14 cellular contexts compared by ENCODE assay signal in the genomic region with DNA sequence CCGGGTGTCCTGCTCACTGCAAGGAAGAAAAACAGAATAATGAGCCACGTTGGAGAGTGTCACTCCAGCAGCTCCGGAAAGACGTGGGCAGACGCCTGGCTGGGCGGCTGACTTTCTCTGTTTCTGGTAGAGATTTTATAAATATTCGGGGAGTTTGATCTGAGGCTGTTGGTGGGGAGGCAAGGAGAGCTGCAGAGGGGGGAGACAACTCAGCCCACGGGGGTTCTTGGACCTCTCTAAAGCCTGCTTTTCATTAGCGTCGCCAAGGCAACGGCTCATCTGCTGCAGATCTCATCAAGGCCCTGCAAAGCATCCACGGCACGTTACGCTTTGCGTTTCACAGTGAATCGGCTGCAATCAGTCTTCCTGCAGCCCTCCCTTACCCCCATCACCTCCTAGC.
DNase-seq lines count a peak whose midpoint lies in the region; ATAC-seq, FAIRE-seq and TF ChIP-seq lines count a peak whose summit lies in the region.
"Had no signal": no experiment of that assay in that cellular context is flagged by ENCODE, and none has a peak within 500 bp of the region (broad histone marks: within the 10 kb centered on the region; RNA-seq: fewer than 3 reads in every experiment).

No MANE protein-coding gene starts in this region.

- H3K4me1 ChIP-seq in K562 (replicated peaks in 1 of 2; ENCODE audit: control insufficient read depth in 2 of 2, insufficient read depth in 2 of 2, low read length in 2 of 2) (no peaks in the 10 kb centered on the region), smooth muscle cell (ENCODE audit: low read depth) (peaks cover 55% of the 10 kb centered on the region), adrenal gland (replicated peaks in 1 of 2) (no peaks in the 10 kb centered on the region)

- H3K4me2 ChIP-seq in K562 (ENCODE audit: insufficient read depth, low read length) (no peak overlapping the region), smooth muscle cell (peak overlapping the region; percentile 78)

- H3K79me2 ChIP-seq in K562 (ENCODE audit: control insufficient read depth, insufficient read depth, low read length) (no peaks in the 10 kb centered on the region), smooth muscle cell (ENCODE audit: low read depth) (no peaks in the 10 kb centered on the region)

- in situ Hi-C loops in K562 (cut with MboI), result no loop called here

- DNase-seq in GM04504 (ENCODE audit: low read depth) (peak; percentile 65), K562 (ENCODE audit: extremely low read depth in 1 of 4, low spot score in 3 of 4) (no peak), inferior parietal cortex (ENCODE audit: extremely low spot score) (peak; percentile 38), smooth muscle cell (lab: John Stamatoyannopoulos, UW; ENCODE audit: unreplicated experiment) (no peak), adrenal gland (no peak), HuH-7 (ENCODE audit: low spot score) (no peak), DMS79 treated with DMSO at 0.1 percent for 48 hours (lab: John Stamatoyannopoulos, UW) (no peak)
- DNase-seq in activated naive CD4-positive, alpha-beta T cell treated with anti-CD3 and anti-CD28 coated beads, Interleukin-2, amount 50 U/mL, for 72 hours (ENCODE audit: low spot score in 2 of 2), result no peak
- DNase-seq: activated CD8-positive, alpha-beta T cell treated with anti-CD3 and anti-CD28 coated beads, Interleukin-2, amount 10 ng/mL, durations not matched to agents 7 days and 5 days; activated naive CD4-positive, alpha-beta T cell treated with anti-CD3 and anti-CD28 coated beads for 36 hours; effector CD8-positive, alpha-beta T cell; HCEC 1CT; NCI-H2081 treated with DMSO at 0.1 percent for 48 hours; OCI-M1 had no signal

- no peak for TF ChIP-seq EP300 in K562 (IDR thresholded peaks at IDR 0.05; ENCODE audit: low read length)

- H3K9me3 ChIP-seq in K562 (replicated peaks; ENCODE audit: control insufficient read depth, insufficient read depth, low read depth, low read length) (no peaks in the 10 kb centered on the region), smooth muscle cell (replicated peaks; ENCODE audit: low read depth) (no peaks in the 10 kb centered on the region), adrenal gland (replicated peaks in 1 of 3) (no peaks in the 10 kb centered on the region)

- peaks cover 30% of the 10 kb centered on the region for H3F3A ChIP-seq in smooth muscle cell (ENCODE audit: low read depth)

- intact Hi-C loops in K562 (cut with micrococcal nuclease), result no loop called here
- intact Hi-C loops in adrenal gland (cut with DNase I), result no loop called here

- no peaks in the 10 kb centered on the region for H3K36me3 Mint-ChIP-seq in activated naive CD4-positive, alpha-beta T cell treated with anti-CD3 and anti-CD28 coated beads, Interleukin-2, amount 50 U/mL, for 72 hours

- H4K20me1 ChIP-seq in K562 (replicated peaks; ENCODE audit: control insufficient read depth, insufficient read depth, low read length) (no peaks in the 10 kb centered on the region; the same call in 1 of the 2 replicates), smooth muscle cell (ENCODE audit: low read depth) (no peaks in the 10 kb centered on the region)

- peaks cover 0 to 12% of the 10 kb centered on the region in 2 donors for H3K9me3 Mint-ChIP-seq in activated naive CD4-positive, alpha-beta T cell treated with anti-CD3 and anti-CD28 coated beads, Interleukin-2, amount 50 U/mL, for 72 hours
- H3K9me3 Mint-ChIP-seq: activated naive CD4-positive, alpha-beta T cell treated with anti-CD3 and anti-CD28 coated beads for 36 hours had no signal

- H3K9me1 ChIP-seq in K562 (ENCODE audit: control insufficient read depth, insufficient read depth, low read length), result no peaks in the 10 kb centered on the region

- TF ChIP-seq POLR2A in K562 (conservative IDR thresholded peaks at IDR 0.05), result no peak
- no peak for TF ChIP-seq POLR2A in adrenal gland (IDR thresholded peaks at IDR 0.05)

- H3K27ac ChIP-seq in K562 (ENCODE audit: extremely low read depth, low read depth, low read length), result no peak overlapping the region
- H3K27ac ChIP-seq in smooth muscle cell (ENCODE audit: low read depth), result peak overlapping the region; percentile 89
- no peak overlapping the region for H3K27ac ChIP-seq in adrenal gland

- POLR2A ChIA-PET in K562 (lab: Yijun Ruan, JAX), result no interaction called here

- H3K4me3 ChIP-seq in K562, result no peak overlapping the region
- no peak overlapping the region for H3K4me3 ChIP-seq in smooth muscle cell
- H3K4me3 ChIP-seq in adrenal gland, result no peak overlapping the region

- no TSS peak for BruUV-seq in K562 (replicated peaks; lab: Mats Ljungman, UMichigan)

- H2AFZ ChIP-seq in K562 (ENCODE audit: low read depth, low read length) (no peak overlapping the region), smooth muscle cell (ENCODE audit: low read depth) (no peak overlapping the region)

- CTCF ChIA-PET in K562 (lab: Yijun Ruan, JAX; ENCODE audit: low intra/inter-chr PET ratio), result no interaction called here

- 25% methylated on average over 10 of the region's 16 CpGs for WGBS in K562 (ENCODE audit: insufficient coverage, low coverage, missing lambda C conversion rate)
- WGBS in smooth muscle cell (ENCODE audit: low lambda C conversion rate), result 16% methylated on average over 16 of the region's 16 CpGs
- WGBS in adrenal gland, 4 donors, result 78 to 87% (median 80%) methylated on average over 16 of the region's 16 CpGs

- no peaks in the 10 kb centered on the region for H3K36me3 ChIP-seq in K562 (ENCODE audit: control insufficient read depth, insufficient read depth, low read length)
- no peaks in the 10 kb centered on the region for H3K36me3 ChIP-seq in smooth muscle cell (ENCODE audit: low read depth)
- H3K36me3 ChIP-seq in adrenal gland (replicated peaks in 1 of 2), result no peaks in the 10 kb centered on the region

- no peak overlapping the region for H3K9ac ChIP-seq in K562 (ENCODE audit: insufficient read depth in 1 of 2, low read depth in 2 of 2, low read length in 2 of 2)
- peak overlapping the region; percentile 24 for H3K9ac ChIP-seq in smooth muscle cell (ENCODE audit: low read depth)

- H3K27me3 ChIP-seq in K562 (ENCODE audit: control insufficient read depth in 2 of 2, insufficient read depth in 2 of 2, low read length in 2 of 2), result peaks cover 0 to 6% of the 10 kb centered on the region in 2 experiments; a peak in 2 of 5 replicates
- no peaks in the 10 kb centered on the region for H3K27me3 ChIP-seq in smooth muscle cell (ENCODE audit: low read depth)
- H3K27me3 ChIP-seq in adrenal gland, result no peaks in the 10 kb centered on the region

- no peak for TF ChIP-seq RAD21 in K562 (CRISPR knock-in tag; conservative IDR thresholded peaks at IDR 0.05 in 1 of 2, IDR thresholded peaks at IDR 0.05 in 1 of 2)

- no peak for FAIRE-seq in K562 (lab: Jason Lieb, UNC)

- no peak overlapping the region for H3K27ac Mint-ChIP-seq in activated naive CD4-positive, alpha-beta T cell treated with anti-CD3 and anti-CD28 coated beads, Interleukin-2, amount 50 U/mL, for 72 hours
- H3K27ac Mint-ChIP-seq: activated CD8-positive, alpha-beta T cell treated with anti-CD3 and anti-CD28 coated beads, Interleukin-2, amount 10 ng/mL, durations not matched to agents 7 days and 5 days; activated naive CD4-positive, alpha-beta T cell treated with anti-CD3 and anti-CD28 coated beads for 36 hours had no signal

- ATAC-seq in K562, result no peak
- no peak for ATAC-seq in activated naive CD4-positive, alpha-beta T cell treated with anti-CD3 and anti-CD28 coated beads, Interleukin-2, amount 50 U/mL, for 72 hours
- ATAC-seq: activated CD8-positive, alpha-beta T cell treated with anti-CD3 and anti-CD28 coated beads, Interleukin-2, amount 10 ng/mL, durations not matched to agents 7 days and 5 days had no signal

- TF ChIP-seq CTCF in K562 (IDR thresholded peaks at IDR 0.05 in 2 of 3, conservative IDR thresholded peaks at IDR 0.05 in 1 of 3; ENCODE audit: insufficient read depth in 2 of 3, low read depth in 1 of 3, low read length in 3 of 3) (no peak), smooth muscle cell (IDR thresholded peaks at IDR 0.05; ENCODE audit: borderline replicate concordance, insufficient read depth, poor library complexity, severe bottlenecking) (no peak), adrenal gland (IDR thresholded peaks at IDR 0.05) (no peak)

TF ChIP-seq in K562, 482 proteins besides CTCF, POLR2A, EP300 and RAD21:
- no peak for TF ChIP-seq BCOR (IDR thresholded peaks at IDR 0.05)
- peak; percentile 38; the same call in 1 of the 2 replicates for TF ChIP-seq RFX1 (IDR thresholded peaks at IDR 0.05)

Comparison
In these comparisons a context has a peak if more than half of its experiments do, and no peak if none do; other contexts are left out.
1. DNase-seq: peak in GM04504 (single experiment) and inferior parietal cortex (single experiment); none in K562 (0 of 4), smooth muscle cell (single experiment), adrenal gland (0 of 7), activated naive CD4-positive, alpha-beta T cell treated with anti-CD3 and anti-CD28 coated beads, Interleukin-2, amount 50 U/mL, for 72 hours (0 of 2), HuH-7 (single experiment) and DMS79 treated with DMSO at 0.1 percent for 48 hours (single experiment).